In the genomic region with DNA sequence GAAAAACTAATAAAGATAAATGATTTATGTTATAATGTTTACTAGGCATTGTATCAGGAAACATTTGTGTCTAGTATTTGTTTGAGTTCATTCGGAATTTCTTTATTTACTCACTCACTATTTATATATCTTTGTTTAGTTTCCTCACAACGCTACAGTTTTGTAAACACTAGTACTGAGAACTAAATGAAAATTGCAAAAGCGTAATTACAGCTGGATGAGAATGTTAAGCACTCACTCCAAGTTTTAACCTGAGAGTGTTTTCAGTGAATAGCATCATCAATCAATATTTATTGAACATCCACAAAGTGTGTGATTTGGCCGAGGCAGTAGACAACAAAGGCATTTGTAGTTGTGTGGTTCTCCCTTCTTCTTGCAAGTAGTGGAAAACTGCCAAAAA, we compare ENCODE assay signal across 1 cellular context.
TF ChIP-seq lines count a peak whose summit lies in the region.

No MANE protein-coding gene starts in this region.

TF ChIP-seq in GM23338, 12 proteins besides CTCF, POLR2A, EP300 and RAD21 (continued from another document):
- TF ChIP-seq, protein P1, sequence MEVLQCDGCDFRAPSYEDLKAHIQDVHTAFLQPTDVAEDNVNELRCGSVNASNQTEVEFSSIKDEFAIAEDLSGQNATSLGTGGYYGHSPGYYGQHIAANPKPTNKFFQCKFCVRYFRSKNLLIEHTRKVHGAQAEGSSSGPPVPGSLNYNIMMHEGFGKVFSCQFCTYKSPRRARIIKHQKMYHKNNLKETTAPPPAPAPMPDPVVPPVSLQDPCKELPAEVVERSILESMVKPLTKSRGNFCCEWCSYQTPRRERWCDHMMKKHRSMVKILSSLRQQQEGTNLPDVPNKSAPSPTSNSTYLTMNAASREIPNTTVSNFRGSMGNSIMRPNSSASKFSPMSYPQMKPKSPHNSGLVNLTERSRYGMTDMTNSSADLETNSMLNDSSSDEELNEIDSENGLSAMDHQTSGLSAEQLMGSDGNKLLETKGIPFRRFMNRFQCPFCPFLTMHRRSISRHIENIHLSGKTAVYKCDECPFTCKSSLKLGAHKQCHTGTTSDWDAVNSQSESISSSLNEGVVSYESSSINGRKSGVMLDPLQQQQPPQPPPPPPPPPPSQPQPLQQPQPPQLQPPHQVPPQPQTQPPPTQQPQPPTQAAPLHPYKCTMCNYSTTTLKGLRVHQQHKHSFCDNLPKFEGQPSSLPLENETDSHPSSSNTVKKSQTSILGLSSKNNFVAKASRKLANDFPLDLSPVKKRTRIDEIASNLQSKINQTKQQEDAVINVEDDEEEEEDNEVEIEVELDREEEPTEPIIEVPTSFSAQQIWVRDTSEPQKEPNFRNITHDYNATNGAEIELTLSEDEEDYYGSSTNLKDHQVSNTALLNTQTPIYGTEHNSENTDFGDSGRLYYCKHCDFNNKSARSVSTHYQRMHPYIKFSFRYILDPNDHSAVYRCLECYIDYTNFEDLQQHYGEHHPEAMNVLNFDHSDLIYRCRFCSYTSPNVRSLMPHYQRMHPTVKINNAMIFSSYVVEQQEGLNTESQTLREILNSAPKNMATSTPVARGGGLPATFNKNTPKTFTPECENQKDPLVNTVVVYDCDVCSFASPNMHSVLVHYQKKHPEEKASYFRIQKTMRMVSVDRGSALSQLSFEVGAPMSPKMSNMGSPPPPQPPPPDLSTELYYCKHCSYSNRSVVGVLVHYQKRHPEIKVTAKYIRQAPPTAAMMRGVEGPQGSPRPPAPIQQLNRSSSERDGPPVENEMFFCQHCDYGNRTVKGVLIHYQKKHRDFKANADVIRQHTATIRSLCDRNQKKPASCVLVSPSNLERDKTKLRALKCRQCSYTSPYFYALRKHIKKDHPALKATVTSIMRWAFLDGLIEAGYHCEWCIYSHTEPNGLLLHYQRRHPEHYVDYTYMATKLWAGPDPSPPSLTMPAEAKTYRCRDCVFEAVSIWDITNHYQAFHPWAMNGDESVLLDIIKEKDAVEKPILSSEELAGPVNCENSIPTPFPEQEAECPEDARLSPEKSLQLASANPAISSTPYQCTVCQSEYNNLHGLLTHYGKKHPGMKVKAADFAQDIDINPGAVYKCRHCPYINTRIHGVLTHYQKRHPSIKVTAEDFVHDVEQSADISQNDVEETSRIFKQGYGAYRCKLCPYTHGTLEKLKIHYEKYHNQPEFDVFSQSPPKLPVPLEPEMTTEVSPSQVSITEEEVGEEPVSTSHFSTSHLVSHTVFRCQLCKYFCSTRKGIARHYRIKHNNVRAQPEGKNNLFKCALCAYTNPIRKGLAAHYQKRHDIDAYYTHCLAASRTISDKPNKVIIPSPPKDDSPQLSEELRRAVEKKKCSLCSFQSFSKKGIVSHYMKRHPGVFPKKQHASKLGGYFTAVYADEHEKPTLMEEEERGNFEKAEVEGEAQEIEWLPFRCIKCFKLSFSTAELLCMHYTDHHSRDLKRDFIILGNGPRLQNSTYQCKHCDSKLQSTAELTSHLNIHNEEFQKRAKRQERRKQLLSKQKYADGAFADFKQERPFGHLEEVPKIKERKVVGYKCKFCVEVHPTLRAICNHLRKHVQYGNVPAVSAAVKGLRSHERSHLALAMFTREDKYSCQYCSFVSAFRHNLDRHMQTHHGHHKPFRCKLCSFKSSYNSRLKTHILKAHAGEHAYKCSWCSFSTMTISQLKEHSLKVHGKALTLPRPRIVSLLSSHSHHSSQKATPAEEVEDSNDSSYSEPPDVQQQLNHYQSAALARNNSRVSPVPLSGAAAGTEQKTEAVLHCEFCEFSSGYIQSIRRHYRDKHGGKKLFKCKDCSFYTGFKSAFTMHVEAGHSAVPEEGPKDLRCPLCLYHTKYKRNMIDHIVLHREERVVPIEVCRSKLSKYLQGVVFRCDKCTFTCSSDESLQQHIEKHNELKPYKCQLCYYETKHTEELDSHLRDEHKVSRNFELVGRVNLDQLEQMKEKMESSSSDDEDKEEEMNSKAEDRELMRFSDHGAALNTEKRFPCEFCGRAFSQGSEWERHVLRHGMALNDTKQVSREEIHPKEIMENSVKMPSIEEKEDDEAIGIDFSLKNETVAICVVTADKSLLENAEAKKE (CRISPR knock-in tag; IDR thresholded peaks at IDR 0.05) = no peak
- no peak for TF ChIP-seq ZNF114 (CRISPR knock-in tag; IDR thresholded peaks at IDR 0.05)
- TF ChIP-seq CREB1 (CRISPR knock-in tag; IDR thresholded peaks at IDR 0.05; ENCODE audit: low read depth) = no peak
- no peak for TF ChIP-seq EZH2 (IDR thresholded peaks at IDR 0.05; ENCODE audit: low read depth, unreplicated experiment)
- no peak for TF ChIP-seq ETS1 (IDR thresholded peaks at IDR 0.05)
- TF ChIP-seq STAT1 (IDR thresholded peaks at IDR 0.05; ENCODE audit: unreplicated experiment) = no peak
- TF ChIP-seq EZH2phosphoT487 (IDR thresholded peaks at IDR 0.05; ENCODE audit: unreplicated experiment) = no peak
- TF ChIP-seq NANOG (IDR thresholded peaks at IDR 0.05; ENCODE audit: borderline replicate concordance) = no peak
- no peak for TF ChIP-seq ZNF331 (CRISPR knock-in tag; IDR thresholded peaks at IDR 0.05; ENCODE audit: low read depth)
